In genomic region chr1:161636189-161636893, GRCh38 we compare ENCODE assay signal across 1 cellular context.
TF ChIP-seq lines count a peak whose summit lies in the region.
"Not testable (repeated sequence)": the region's sequence is repeated elsewhere in the genome, so short reads cannot be mapped to it uniquely, and the experiment has no call there.

No MANE protein-coding gene starts in this region.

TF ChIP-seq in K562, 482 proteins besides CTCF, POLR2A, EP300 and RAD21 (continued from another document):
- TF ChIP-seq, protein P1, sequence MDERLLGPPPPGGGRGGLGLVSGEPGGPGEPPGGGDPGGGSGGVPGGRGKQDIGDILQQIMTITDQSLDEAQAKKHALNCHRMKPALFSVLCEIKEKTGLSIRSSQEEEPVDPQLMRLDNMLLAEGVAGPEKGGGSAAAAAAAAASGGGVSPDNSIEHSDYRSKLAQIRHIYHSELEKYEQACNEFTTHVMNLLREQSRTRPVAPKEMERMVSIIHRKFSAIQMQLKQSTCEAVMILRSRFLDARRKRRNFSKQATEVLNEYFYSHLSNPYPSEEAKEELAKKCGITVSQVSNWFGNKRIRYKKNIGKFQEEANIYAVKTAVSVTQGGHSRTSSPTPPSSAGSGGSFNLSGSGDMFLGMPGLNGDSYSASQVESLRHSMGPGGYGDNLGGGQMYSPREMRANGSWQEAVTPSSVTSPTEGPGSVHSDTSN (CRISPR knock-in tag; IDR thresholded peaks at IDR 0.05; ENCODE audit: low read depth), result not testable (repeated sequence)
- TF ChIP-seq, protein P1 (tag; conservative IDR thresholded peaks at IDR 0.05; ENCODE audit: low read depth), result peak; percentile 66
- TF ChIP-seq LEF1 (IDR thresholded peaks at IDR 0.05) (peak; percentile 49; the same call in 1 of the 2 replicates), ZNF592 (IDR thresholded peaks at IDR 0.05) (0 out of 2 replicates have a peak, but pooled peaks have one; percentile 18), MAFG (tag; conservative IDR thresholded peaks at IDR 0.05) (peak; percentile 34; the same call in 1 of the 2 replicates), ZNF175 (CRISPR knock-in tag; IDR thresholded peaks at IDR 0.05; ENCODE audit: low read depth) (0 out of 2 replicates have a peak, but pooled peaks have one; percentile 23), SMARCA4 (IDR thresholded peaks at IDR 0.05) (peak; percentile 44; the same call in 1 of the 2 replicates), SPI1 (IDR thresholded peaks at IDR 0.05; ENCODE audit: borderline replicate concordance, low read depth, low read length) (peak; percentile 67), CEBPG (tag; conservative IDR thresholded peaks at IDR 0.05 in 1 of 2, IDR thresholded peaks at IDR 0.05 in 1 of 2) (peak in 1 of 2 experiments; percentile 45; a peak in 2 of 4 replicates), ARID1B (IDR thresholded peaks at IDR 0.05) (peak; percentile 36), C11orf30 (IDR thresholded peaks at IDR 0.05; ENCODE audit: low read depth) (peak; percentile 32; the same call in 1 of the 2 replicates), FOXJ2 (tag; IDR thresholded peaks at IDR 0.05) (0 out of 2 replicates have a peak, but pooled peaks have one; percentile 74), CTBP1 (IDR thresholded peaks at IDR 0.05; ENCODE audit: borderline replicate concordance) (peak; percentile 63; the same call in 1 of the 2 replicates), ATF7 (IDR thresholded peaks at IDR 0.05) (peak; percentile 55; the same call in 1 of the 2 replicates), PKNOX1 (IDR thresholded peaks at IDR 0.05) (peak; percentile 61), SOX6 (IDR thresholded peaks at IDR 0.05) (peak; percentile 75), FOSL1 (tag; conservative IDR thresholded peaks at IDR 0.05) (peak; percentile 78), MEIS2 (IDR thresholded peaks at IDR 0.05; ENCODE audit: partially characterized antibody) (peak; percentile 50), NFE2 (IDR thresholded peaks at IDR 0.05; ENCODE audit: low read depth) (0 out of 2 replicates have a peak, but pooled peaks have one; percentile 9), DPF2 (IDR thresholded peaks at IDR 0.05) (peak; percentile 39; the same call in 1 of the 2 replicates)
- TF ChIP-seq, protein P2, sequence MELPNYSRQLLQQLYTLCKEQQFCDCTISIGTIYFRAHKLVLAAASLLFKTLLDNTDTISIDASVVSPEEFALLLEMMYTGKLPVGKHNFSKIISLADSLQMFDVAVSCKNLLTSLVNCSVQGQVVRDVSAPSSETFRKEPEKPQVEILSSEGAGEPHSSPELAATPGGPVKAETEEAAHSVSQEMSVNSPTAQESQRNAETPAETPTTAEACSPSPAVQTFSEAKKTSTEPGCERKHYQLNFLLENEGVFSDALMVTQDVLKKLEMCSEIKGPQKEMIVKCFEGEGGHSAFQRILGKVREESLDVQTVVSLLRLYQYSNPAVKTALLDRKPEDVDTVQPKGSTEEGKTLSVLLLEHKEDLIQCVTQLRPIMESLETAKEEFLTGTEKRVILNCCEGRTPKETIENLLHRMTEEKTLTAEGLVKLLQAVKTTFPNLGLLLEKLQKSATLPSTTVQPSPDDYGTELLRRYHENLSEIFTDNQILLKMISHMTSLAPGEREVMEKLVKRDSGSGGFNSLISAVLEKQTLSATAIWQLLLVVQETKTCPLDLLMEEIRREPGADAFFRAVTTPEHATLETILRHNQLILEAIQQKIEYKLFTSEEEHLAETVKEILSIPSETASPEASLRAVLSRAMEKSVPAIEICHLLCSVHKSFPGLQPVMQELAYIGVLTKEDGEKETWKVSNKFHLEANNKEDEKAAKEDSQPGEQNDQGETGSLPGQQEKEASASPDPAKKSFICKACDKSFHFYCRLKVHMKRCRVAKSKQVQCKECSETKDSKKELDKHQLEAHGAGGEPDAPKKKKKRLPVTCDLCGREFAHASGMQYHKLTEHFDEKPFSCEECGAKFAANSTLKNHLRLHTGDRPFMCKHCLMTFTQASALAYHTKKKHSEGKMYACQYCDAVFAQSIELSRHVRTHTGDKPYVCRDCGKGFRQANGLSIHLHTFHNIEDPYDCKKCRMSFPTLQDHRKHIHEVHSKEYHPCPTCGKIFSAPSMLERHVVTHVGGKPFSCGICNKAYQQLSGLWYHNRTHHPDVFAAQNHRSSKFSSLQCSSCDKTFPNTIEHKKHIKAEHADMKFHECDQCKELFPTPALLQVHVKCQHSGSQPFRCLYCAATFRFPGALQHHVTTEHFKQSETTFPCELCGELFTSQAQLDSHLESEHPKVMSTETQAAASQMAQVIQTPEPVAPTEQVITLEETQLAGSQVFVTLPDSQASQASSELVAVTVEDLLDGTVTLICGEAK (IDR thresholded peaks at IDR 0.05), result peak; percentile 21; the same call in 1 of the 2 replicates
- TF ChIP-seq, protein P2 (CRISPR knock-in tag; IDR thresholded peaks at IDR 0.05), result not testable (repeated sequence)
- not testable (repeated sequence) for TF ChIP-seq CEBPG (CRISPR knock-in tag; IDR thresholded peaks at IDR 0.05)
- TF ChIP-seq, protein P3, sequence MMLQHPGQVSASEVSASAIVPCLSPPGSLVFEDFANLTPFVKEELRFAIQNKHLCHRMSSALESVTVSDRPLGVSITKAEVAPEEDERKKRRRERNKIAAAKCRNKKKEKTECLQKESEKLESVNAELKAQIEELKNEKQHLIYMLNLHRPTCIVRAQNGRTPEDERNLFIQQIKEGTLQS (IDR thresholded peaks at IDR 0.05), result peak; percentile 55; the same call in 1 of the 2 replicates
- TF ChIP-seq, protein P3 (CRISPR knock-in tag; conservative IDR thresholded peaks at IDR 0.05), result not testable (repeated sequence)
- TF ChIP-seq, protein P4, sequence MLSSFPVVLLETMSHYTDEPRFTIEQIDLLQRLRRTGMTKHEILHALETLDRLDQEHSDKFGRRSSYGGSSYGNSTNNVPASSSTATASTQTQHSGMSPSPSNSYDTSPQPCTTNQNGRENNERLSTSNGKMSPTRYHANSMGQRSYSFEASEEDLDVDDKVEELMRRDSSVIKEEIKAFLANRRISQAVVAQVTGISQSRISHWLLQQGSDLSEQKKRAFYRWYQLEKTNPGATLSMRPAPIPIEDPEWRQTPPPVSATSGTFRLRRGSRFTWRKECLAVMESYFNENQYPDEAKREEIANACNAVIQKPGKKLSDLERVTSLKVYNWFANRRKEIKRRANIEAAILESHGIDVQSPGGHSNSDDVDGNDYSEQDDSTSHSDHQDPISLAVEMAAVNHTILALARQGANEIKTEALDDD (IDR thresholded peaks at IDR 0.05), result peak; percentile 55
